In genomic region chr4:183348706-183349659, GRCh38 we compare ENCODE assay signal across 10 cellular contexts.
DNase-seq lines count a peak whose midpoint lies in the region; ATAC-seq and TF ChIP-seq lines count a peak whose summit lies in the region.
"Had no signal": no experiment of that assay in that cellular context is flagged by ENCODE, and none has a peak within 500 bp of the region (broad histone marks: within the 10 kb centered on the region; RNA-seq: fewer than 3 reads in every experiment).

No MANE protein-coding gene starts in this region.

- no peak for TF ChIP-seq CTCF in choroid plexus epithelial cell (conservative IDR thresholded peaks at IDR 0.05; ENCODE audit: low read depth, low read length)

- H3K4me3 ChIP-seq in choroid plexus epithelial cell (ENCODE audit: low read depth, low read length) (no peak overlapping the region), skeletal muscle cell (ENCODE audit: low read depth, low read length) (no peak overlapping the region)

- no peak for ATAC-seq in GM19035 (IDR thresholded peaks at IDR 0.05; ENCODE audit: unreplicated experiment)
- no peak for ATAC-seq in HG03457 (IDR thresholded peaks at IDR 0.05; ENCODE audit: unreplicated experiment)

- peak; percentile 81 for DNase-seq in GM04504 (ENCODE audit: low read depth)
- DNase-seq in OCI-M1 (lab: John Stamatoyannopoulos, UW), result peak; percentile 98
- peak; percentile 81 for DNase-seq in choroid plexus epithelial cell (ENCODE audit: low read depth)
- peak; percentile 77 for DNase-seq in skeletal muscle cell (ENCODE audit: low read depth)
- DNase-seq in NCI-H1436 treated with DMSO at 0.1 percent for 48 hours (lab: John Stamatoyannopoulos, UW), result no peak
- no peak for DNase-seq in NCI-H1048 (lab: John Stamatoyannopoulos, UW)
- DNase-seq: central memory CD4-positive, alpha-beta T cell; NCI-H524 had no signal

Comparison
In these comparisons a context has a peak if more than half of its experiments do, and no peak if none do; other contexts are left out.
1. DNase-seq: peak in GM04504 (single experiment), OCI-M1 (single experiment), choroid plexus epithelial cell (single experiment) and skeletal muscle cell (single experiment); none in NCI-H1436 treated with DMSO at 0.1 percent for 48 hours (single experiment) and NCI-H1048 (single experiment).